2 cellular contexts compared by ENCODE assay signal in the genomic region with DNA sequence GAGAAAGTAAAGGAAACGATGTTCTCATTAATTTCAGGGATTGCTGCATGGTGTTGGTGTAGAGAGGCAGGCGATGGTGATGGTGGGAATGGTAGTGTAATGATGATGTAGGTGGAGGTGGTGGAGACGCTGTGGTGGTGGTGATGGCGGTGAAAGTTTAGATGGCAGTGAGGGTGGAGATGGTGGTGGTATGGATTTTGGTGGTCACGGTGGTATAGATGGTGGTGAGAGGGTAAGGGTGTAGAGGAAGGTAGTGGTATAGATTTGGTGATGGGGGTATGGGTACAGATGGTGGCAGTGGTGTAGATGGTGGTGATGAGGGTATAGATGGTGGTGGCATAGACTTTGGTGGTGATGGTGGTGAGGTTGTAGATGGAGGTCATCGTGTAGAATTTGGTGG.
TF ChIP-seq lines count a peak whose summit lies in the region.

No MANE protein-coding gene starts in this region.

TF ChIP-seq in SK-N-SH, 30 proteins besides CTCF, POLR2A, EP300 and RAD21:
- TF ChIP-seq, protein P1, sequence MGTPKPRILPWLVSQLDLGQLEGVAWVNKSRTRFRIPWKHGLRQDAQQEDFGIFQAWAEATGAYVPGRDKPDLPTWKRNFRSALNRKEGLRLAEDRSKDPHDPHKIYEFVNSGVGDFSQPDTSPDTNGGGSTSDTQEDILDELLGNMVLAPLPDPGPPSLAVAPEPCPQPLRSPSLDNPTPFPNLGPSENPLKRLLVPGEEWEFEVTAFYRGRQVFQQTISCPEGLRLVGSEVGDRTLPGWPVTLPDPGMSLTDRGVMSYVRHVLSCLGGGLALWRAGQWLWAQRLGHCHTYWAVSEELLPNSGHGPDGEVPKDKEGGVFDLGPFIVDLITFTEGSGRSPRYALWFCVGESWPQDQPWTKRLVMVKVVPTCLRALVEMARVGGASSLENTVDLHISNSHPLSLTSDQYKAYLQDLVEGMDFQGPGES (IDR thresholded peaks at IDR 0.05; ENCODE audit: low read depth, low read length): no peak
- TF ChIP-seq JUND (IDR thresholded peaks at IDR 0.05) (no peak), MEF2A (IDR thresholded peaks at IDR 0.05; ENCODE audit: borderline replicate concordance, low read depth) (no peak), SIN3A (IDR thresholded peaks at IDR 0.05; ENCODE audit: borderline replicate concordance, low read depth, low read length) (no peak), FOXJ3 (CRISPR knock-in tag; IDR thresholded peaks at IDR 0.05) (no peak)

TF ChIP-seq in SK-N-SH treated with all-trans-retinoic acid at 6 μM for 48 hours, 23 proteins besides CTCF, POLR2A, EP300 and RAD21 (continued from another document):
- TF ChIP-seq, protein P2, sequence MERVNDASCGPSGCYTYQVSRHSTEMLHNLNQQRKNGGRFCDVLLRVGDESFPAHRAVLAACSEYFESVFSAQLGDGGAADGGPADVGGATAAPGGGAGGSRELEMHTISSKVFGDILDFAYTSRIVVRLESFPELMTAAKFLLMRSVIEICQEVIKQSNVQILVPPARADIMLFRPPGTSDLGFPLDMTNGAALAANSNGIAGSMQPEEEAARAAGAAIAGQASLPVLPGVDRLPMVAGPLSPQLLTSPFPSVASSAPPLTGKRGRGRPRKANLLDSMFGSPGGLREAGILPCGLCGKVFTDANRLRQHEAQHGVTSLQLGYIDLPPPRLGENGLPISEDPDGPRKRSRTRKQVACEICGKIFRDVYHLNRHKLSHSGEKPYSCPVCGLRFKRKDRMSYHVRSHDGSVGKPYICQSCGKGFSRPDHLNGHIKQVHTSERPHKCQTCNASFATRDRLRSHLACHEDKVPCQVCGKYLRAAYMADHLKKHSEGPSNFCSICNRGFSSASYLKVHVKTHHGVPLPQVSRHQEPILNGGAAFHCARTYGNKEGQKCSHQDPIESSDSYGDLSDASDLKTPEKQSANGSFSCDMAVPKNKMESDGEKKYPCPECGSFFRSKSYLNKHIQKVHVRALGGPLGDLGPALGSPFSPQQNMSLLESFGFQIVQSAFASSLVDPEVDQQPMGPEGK (CRISPR knock-in tag; IDR thresholded peaks at IDR 0.05; ENCODE audit: borderline replicate concordance): no peak
- TF ChIP-seq, protein P3, sequence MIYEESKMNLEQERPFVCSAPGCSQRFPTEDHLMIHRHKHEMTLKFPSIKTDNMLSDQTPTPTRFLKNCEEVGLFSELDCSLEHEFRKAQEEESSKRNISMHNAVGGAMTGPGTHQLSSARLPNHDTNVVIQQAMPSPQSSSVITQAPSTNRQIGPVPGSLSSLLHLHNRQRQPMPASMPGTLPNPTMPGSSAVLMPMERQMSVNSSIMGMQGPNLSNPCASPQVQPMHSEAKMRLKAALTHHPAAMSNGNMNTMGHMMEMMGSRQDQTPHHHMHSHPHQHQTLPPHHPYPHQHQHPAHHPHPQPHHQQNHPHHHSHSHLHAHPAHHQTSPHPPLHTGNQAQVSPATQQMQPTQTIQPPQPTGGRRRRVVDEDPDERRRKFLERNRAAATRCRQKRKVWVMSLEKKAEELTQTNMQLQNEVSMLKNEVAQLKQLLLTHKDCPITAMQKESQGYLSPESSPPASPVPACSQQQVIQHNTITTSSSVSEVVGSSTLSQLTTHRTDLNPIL (CRISPR knock-in tag; IDR thresholded peaks at IDR 0.05; ENCODE audit: low read depth): no peak
